ENCODE assay signal across 1 cellular context in the genomic region with DNA sequence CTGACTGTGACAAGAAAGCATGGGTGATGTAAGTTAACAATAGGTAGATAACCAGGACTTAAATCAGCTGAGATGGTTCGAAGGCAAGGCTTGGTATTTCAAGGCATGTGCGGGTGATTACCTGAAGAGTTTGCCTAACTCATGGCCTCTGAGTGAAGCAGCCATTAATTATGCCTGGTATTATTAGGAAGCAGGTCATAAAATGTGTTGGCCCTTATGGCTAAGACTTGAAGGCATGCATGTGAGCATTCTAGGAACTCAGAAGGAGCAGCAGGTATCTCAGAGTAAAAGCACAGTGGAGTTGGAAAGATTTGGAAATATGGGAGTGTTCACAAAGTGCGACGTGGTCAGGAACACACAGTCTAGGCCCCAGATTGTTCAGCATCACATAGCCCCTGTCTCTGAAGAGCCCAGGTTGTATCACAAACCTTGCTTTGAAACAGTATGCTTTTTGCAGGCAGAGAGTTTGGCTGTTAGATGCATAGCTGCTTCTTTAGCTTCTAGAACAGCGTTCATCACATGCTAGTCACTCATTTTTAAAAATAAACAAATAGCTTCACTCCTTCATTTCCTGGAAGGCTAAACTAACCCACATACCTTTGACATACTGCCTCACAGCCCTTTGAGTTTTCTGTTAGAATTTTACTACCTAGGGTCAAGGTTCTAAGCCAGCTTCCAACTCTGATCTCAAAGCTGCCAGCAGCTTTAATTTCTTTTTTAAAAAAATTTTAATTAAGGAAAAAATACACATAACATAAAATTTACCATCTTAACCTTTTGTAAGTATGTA.
TF ChIP-seq lines count a peak whose summit lies in the region.

No MANE protein-coding gene starts in this region.

TF ChIP-seq in endothelial cell of umbilical vein, 7 proteins besides CTCF, POLR2A, EP300 and RAD21:
- TF ChIP-seq, protein P1, sequence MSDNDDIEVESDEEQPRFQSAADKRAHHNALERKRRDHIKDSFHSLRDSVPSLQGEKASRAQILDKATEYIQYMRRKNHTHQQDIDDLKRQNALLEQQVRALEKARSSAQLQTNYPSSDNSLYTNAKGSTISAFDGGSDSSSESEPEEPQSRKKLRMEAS (IDR thresholded peaks at IDR 0.05; ENCODE audit: insufficient read depth, insufficient read length): no peak
- TF ChIP-seq GATA2 (IDR thresholded peaks at IDR 0.05; ENCODE audit: insufficient read depth, insufficient read length, low read depth, low read length): no peak
- no peak for TF ChIP-seq POLR2AphosphoS5 (IDR thresholded peaks at IDR 0.05; ENCODE audit: insufficient read depth, low read depth, low read length)
- no peak for TF ChIP-seq EZH2 (IDR thresholded peaks at IDR 0.05; ENCODE audit: borderline replicate concordance, low read depth, low read length, severe bottlenecking)
- TF ChIP-seq JUN (IDR thresholded peaks at IDR 0.05; ENCODE audit: borderline replicate concordance, insufficient read depth, insufficient read length, low read depth): no peak
- no peak for TF ChIP-seq MYC (IDR thresholded peaks at IDR 0.05; ENCODE audit: low read depth, low read length)
- no peak for TF ChIP-seq FOS (IDR thresholded peaks at IDR 0.05; ENCODE audit: borderline replicate concordance, insufficient read depth, low read length)
TF ChIP-seq in endothelial cell of umbilical vein: peak in this region for 0.
